ENCODE assay signal across 24 cellular contexts in the genomic region with DNA sequence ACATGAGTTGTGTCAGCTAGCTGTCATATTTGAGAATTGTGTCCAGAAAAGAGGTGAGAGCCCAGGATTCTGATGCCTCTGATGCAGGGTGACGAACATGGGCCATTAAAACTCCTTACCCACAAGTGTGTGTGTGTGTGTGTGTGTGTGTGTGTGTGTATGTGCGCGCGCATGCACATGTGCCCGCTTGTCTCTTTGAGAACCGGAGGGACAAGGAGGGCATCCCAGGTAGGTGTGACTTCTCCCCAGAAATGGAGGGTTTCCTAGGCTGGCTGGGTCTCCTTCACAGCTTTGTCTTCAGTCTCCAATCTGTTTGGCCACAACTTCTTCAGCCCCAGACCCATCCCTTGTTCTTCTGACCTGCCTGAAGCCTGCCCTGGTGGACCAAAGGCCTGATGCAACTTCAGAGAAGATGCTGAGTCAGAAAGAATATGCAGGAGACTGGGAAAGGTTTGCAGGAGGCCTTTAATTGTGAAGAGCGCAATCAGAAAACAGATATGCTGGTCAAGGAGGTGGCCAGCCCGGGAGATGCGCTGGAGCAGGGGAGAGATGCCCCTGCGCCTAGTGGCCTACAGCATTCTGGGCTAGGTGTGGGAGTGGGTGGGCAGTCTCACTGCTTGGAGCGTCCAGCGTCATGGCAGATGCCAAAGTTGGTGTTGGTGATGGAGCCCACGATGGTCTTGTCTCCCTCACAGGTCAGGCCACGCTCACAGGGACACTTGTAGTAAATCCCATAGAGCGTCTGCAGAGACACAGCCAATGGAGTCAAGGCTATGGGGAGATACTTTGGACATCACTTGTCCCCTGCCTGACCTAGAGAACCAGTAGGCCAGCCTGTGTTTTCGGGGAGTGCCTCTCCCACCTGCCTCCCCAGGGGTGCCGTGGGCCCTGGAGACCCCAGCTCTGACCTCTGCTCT. TPM values are rescaled to one million over a fixed set of nuclear protein-coding genes. Genes with fewer than 3 reads are reported as not detected.
"Had no signal": no experiment of that assay in that cellular context is flagged by ENCODE, and none has a peak within 500 bp of the region (broad histone marks: within the 10 kb centered on the region; RNA-seq: fewer than 3 reads in every experiment).

No MANE protein-coding gene starts in this region.

- H3K27me3 ChIP-seq: right atrium auricular region, vagina had no signal

- DNase-seq: activated CD4-positive, alpha-beta memory T cell treated with anti-CD3 and anti-CD28 coated beads, Interleukin-2, amount 10 ng/mL, durations not matched to agents 7 days and 5 days; activated CD4-positive, alpha-beta T cell treated with anti-CD3 and anti-CD28 coated beads for 48 hours; activated CD4-positive, CD25-positive, alpha-beta regulatory T cell; activated naive CD4-positive, alpha-beta T cell treated with Interleukin-2 at 50 U/mL for 16 hours; activated naive CD8-positive, alpha-beta T cell treated with anti-CD3 and anti-CD28 coated beads, Interleukin-2, amount 50 U/mL, for 24 hours; activated T-cell treated with anti-CD3 and anti-CD28 coated beads, Interleukin-2, amount 50 U/mL, for 24 hours; anterior cingulate cortex; brain microvascular endothelial cell; erythroblast; natural killer cell; nucleus accumbens; stimulated activated CD4-positive, alpha-beta T cell treated with anti-CD3 and anti-CD28 coated beads, Interleukin-12 subunit alpha, Interleukin-12 subunit beta, amount 100 ng/mL, for 4 hours; stimulated activated CD4-positive, alpha-beta T cell treated with anti-CD3 and anti-CD28 coated beads, Interleukin-2, amount 100 ng/mL, for 24 hours; T-helper 1 cell; T-helper 9 cell had no signal

- H3K36me3 ChIP-seq: brain microvascular endothelial cell, right atrium auricular region, tibial nerve, vagina had no signal

- H3K4me3 ChIP-seq: coronary artery, lung, right atrium auricular region, tibial nerve, vagina had no signal

- ATAC-seq: activated naive CD8-positive, alpha-beta T cell treated with anti-CD3 and anti-CD28 coated beads, Interleukin-2, amount 50 U/mL, for 24 hours; left lobe of liver; natural killer cell had no signal

- H3K4me1 ChIP-seq: right atrium auricular region, tibial nerve, vagina had no signal

- H3K9me3 ChIP-seq: right atrium auricular region, tibial nerve, vagina had no signal

- H3K27ac ChIP-seq: brain microvascular endothelial cell, coronary artery, right atrium auricular region, tibial nerve, vagina had no signal

RNA-seq across cellular contexts. Expression of gene CLPS, which starts 2.3 kb away (rescaled TPM):
- total RNA-seq: activated CD4-positive, alpha-beta memory T cell treated with anti-CD3 and anti-CD28 coated beads, Interleukin-2, amount 10 ng/mL, durations not matched to agents 7 days and 5 days; activated T-helper 2 cell treated with anti-CD3 and anti-CD28 coated beads, Interferon-gamma antibody, Interleukin-2, Interleukin-4, amounts not matched to agents 10 μg/mL and 5 μg/mL and 100 μg/mL, durations not matched to agents 14 hours and 24 hours and 36 hours; frontal cortex; natural killer cell; right atrium auricular region; vagina had no signal
- polyA plus RNA-seq: keratinocyte had no signal

RNA-seq across cellular contexts. Expression of gene LHFPL5, which starts 10.4 kb away (rescaled TPM):
- total RNA-seq: activated CD4-positive, alpha-beta memory T cell treated with anti-CD3 and anti-CD28 coated beads, Interleukin-2, amount 10 ng/mL, durations not matched to agents 7 days and 5 days; activated T-helper 2 cell treated with anti-CD3 and anti-CD28 coated beads, Interferon-gamma antibody, Interleukin-2, Interleukin-4, amounts not matched to agents 10 μg/mL and 5 μg/mL and 100 μg/mL, durations not matched to agents 14 hours and 24 hours and 36 hours; left lobe of liver; lung; natural killer cell; right atrium auricular region; tibial nerve; vagina had no signal
- polyA plus RNA-seq: keratinocyte, lung had no signal

RNA-seq across cellular contexts. Expression of gene CLPSL1, which starts 14.0 kb away (rescaled TPM):
- total RNA-seq: activated CD4-positive, alpha-beta memory T cell treated with anti-CD3 and anti-CD28 coated beads, Interleukin-2, amount 10 ng/mL, durations not matched to agents 7 days and 5 days; activated T-helper 2 cell treated with anti-CD3 and anti-CD28 coated beads, Interferon-gamma antibody, Interleukin-2, Interleukin-4, amounts not matched to agents 10 μg/mL and 5 μg/mL and 100 μg/mL, durations not matched to agents 14 hours and 24 hours and 36 hours; frontal cortex; left lobe of liver; lung; natural killer cell; right atrium auricular region; tibial nerve; vagina had no signal
- polyA plus RNA-seq: keratinocyte, lung had no signal

RNA-seq across cellular contexts. Expression of gene CLPSL2, which starts 18.4 kb away (rescaled TPM):
- total RNA-seq: activated CD4-positive, alpha-beta memory T cell treated with anti-CD3 and anti-CD28 coated beads, Interleukin-2, amount 10 ng/mL, durations not matched to agents 7 days and 5 days; activated T-helper 2 cell treated with anti-CD3 and anti-CD28 coated beads, Interferon-gamma antibody, Interleukin-2, Interleukin-4, amounts not matched to agents 10 μg/mL and 5 μg/mL and 100 μg/mL, durations not matched to agents 14 hours and 24 hours and 36 hours; frontal cortex; left lobe of liver; lung; natural killer cell; right atrium auricular region; tibial nerve; vagina had no signal
- polyA plus RNA-seq: keratinocyte, lung had no signal

RNA-seq across cellular contexts. Expression of gene ARMC12, which starts 58.0 kb away (rescaled TPM):
- total RNA-seq: vagina had no signal
